Comparison of ENCODE assay signal across 7 cellular contexts in genomic region chr21:16347223-16347622, GRCh38.
"Had no signal": no experiment of that assay in that cellular context is flagged by ENCODE, and none has a peak within 500 bp of the region (broad histone marks: within the 10 kb centered on the region; RNA-seq: fewer than 3 reads in every experiment).

No MANE protein-coding gene starts in this region.

- DNase-seq: GDM1, GF-D8 had no signal

- FAIRE-seq: GM12878, GM12891, GM12892, GM18507, GM19239 had no signal

- ATAC-seq: GM12878 had no signal

- H3K4me3 ChIP-seq: GM12878 had no signal
